25 cellular contexts compared by ENCODE assay signal in genomic region chr3:19711160-19711782, GRCh38.
DNase-seq lines count a peak whose midpoint lies in the region; ATAC-seq and TF ChIP-seq lines count a peak whose summit lies in the region.
"Had no signal": no experiment of that assay in that cellular context is flagged by ENCODE, and none has a peak within 500 bp of the region (broad histone marks: within the 10 kb centered on the region; RNA-seq: fewer than 3 reads in every experiment).

No MANE protein-coding gene starts in this region.

- TF ChIP-seq CTCF in natural killer cell (IDR thresholded peaks at IDR 0.05) = no peak

- no peak overlapping the region for H3K4me3 Mint-ChIP-seq in memory B cell
- no peak overlapping the region for H3K4me3 Mint-ChIP-seq in natural killer cell
- H3K4me3 Mint-ChIP-seq: activated T-helper 1 cell treated with anti-CD3 and anti-CD28 coated beads, Interleukin-12 subunit alpha, Interleukin-12 subunit beta, Interleukin-2, Interleukin-4 antibody, amounts not matched to agents 30 ng/mL and 10 ng/mL and 1 ng/mL, durations not matched to agents 14 hours and 24 hours and 36 hours; H9; mesothelial cell of epicardium; naive thymus-derived CD8-positive, alpha-beta T cell had no signal

- DNase-seq in memory B cell (ENCODE audit: low spot score in 2 of 2) (no peak), natural killer cell (no peak), SKM-1 treated with dmso at 0.1 percent for 144 hours (lab: John Stamatoyannopoulos, UW; ENCODE audit: unreplicated experiment) (no peak)
- DNase-seq: anterior cingulate cortex, BE2C, cortex of kidney, DMS53, foreskin melanocyte, H9, left lung, NCI-H187, NCI-H2171 treated with DMSO at 0.1 percent for 48 hours, NCI-H774, upper lobe of left lung had no signal

- H3K9me3 Mint-ChIP-seq in memory B cell (no peaks in the 10 kb centered on the region), natural killer cell (peaks cover 4 to 6% of the 10 kb centered on the region in 2 donors)
- H3K9me3 Mint-ChIP-seq: activated naive CD4-positive, alpha-beta T cell treated with anti-CD3 and anti-CD28 coated beads, Interleukin-2, amount 50 U/mL, for 72 hours; activated T-helper 1 cell treated with anti-CD3 and anti-CD28 coated beads, Interleukin-12 subunit alpha, Interleukin-12 subunit beta, Interleukin-2, Interleukin-4 antibody, amounts not matched to agents 30 ng/mL and 10 ng/mL and 1 ng/mL, durations not matched to agents 14 hours and 24 hours and 36 hours; H9; mesothelial cell of epicardium had no signal

- ATAC-seq in GM18517 (IDR thresholded peaks at IDR 0.05; ENCODE audit: unreplicated experiment) (peak; percentile 63), GM21576 (IDR thresholded peaks at IDR 0.05; ENCODE audit: unreplicated experiment) (peak; percentile 74), HG03095 (IDR thresholded peaks at IDR 0.05; ENCODE audit: unreplicated experiment) (peak; percentile 71), memory B cell (ENCODE audit: low read depth) (peak; percentile 47), natural killer cell (no peak), GM19395 (IDR thresholded peaks at IDR 0.05; ENCODE audit: unreplicated experiment) (no peak), HG03521 (IDR thresholded peaks at IDR 0.05; ENCODE audit: unreplicated experiment) (no peak)
- ATAC-seq: A549; activated naive CD4-positive, alpha-beta T cell treated with anti-CD3 and anti-CD28 coated beads, Interleukin-2, amount 50 U/mL, for 72 hours; left lung; naive thymus-derived CD8-positive, alpha-beta T cell; SK-N-SH treated with all-trans-retinoic acid at 6 μM for 48 hours had no signal

- H3K27me3 Mint-ChIP-seq in memory B cell (no peaks in the 10 kb centered on the region), natural killer cell (ENCODE audit: low read depth in 2 of 2) (no peaks in the 10 kb centered on the region)

- H3K36me3 Mint-ChIP-seq in memory B cell = no peaks in the 10 kb centered on the region
- H3K36me3 Mint-ChIP-seq in natural killer cell = no peaks in the 10 kb centered on the region
- H3K36me3 Mint-ChIP-seq: activated naive CD4-positive, alpha-beta T cell treated with anti-CD3 and anti-CD28 coated beads, Interleukin-2, amount 50 U/mL, for 72 hours; mesothelial cell of epicardium; naive thymus-derived CD8-positive, alpha-beta T cell had no signal

- peaks cover 7% of the 10 kb centered on the region for H3K4me1 Mint-ChIP-seq in memory B cell
- no peaks in the 10 kb centered on the region for H3K4me1 Mint-ChIP-seq in natural killer cell
- H3K4me1 Mint-ChIP-seq: mesothelial cell of epicardium; naive thymus-derived CD8-positive, alpha-beta T cell had no signal

- H3K27ac Mint-ChIP-seq in memory B cell = peak overlapping the region; percentile 41
- H3K27ac Mint-ChIP-seq in natural killer cell = no peak overlapping the region
- H3K27ac Mint-ChIP-seq: activated naive CD4-positive, alpha-beta T cell treated with anti-CD3 and anti-CD28 coated beads, Interleukin-2, amount 50 U/mL, for 72 hours; activated T-helper 1 cell treated with anti-CD3 and anti-CD28 coated beads, Interleukin-12 subunit alpha, Interleukin-12 subunit beta, Interleukin-2, Interleukin-4 antibody, amounts not matched to agents 30 ng/mL and 10 ng/mL and 1 ng/mL, durations not matched to agents 14 hours and 24 hours and 36 hours; mesothelial cell of epicardium; naive thymus-derived CD8-positive, alpha-beta T cell had no signal

- intact Hi-C loops in natural killer cell (cut with micrococcal nuclease) = no loop called here

Comparison
In these comparisons a context has a peak if more than half of its experiments do, and no peak if none do; other contexts are left out.
1. ATAC-seq: peak in GM18517 (single experiment), GM21576 (single experiment), HG03095 (single experiment) and memory B cell (single experiment); none in natural killer cell (0 of 3), GM19395 (single experiment) and HG03521 (single experiment).